In genomic region chr17:9371019-9371418, GRCh38 we compare ENCODE assay signal across 10 cellular contexts.
DNase-seq lines count a peak whose midpoint lies in the region; ATAC-seq, FAIRE-seq and TF ChIP-seq lines count a peak whose summit lies in the region.
"Had no signal": no experiment of that assay in that cellular context is flagged by ENCODE, and none has a peak within 500 bp of the region (broad histone marks: within the 10 kb centered on the region; RNA-seq: fewer than 3 reads in every experiment).

No MANE protein-coding gene starts in this region.

- H3K9me3 Mint-ChIP-seq in T-cell: no peaks in the 10 kb centered on the region

- POLR2A ChIA-PET in T-cell (lab: Charles Lee): no interaction called here

- DNase-seq in GM23248 (peak; percentile 96), NCI-H2081 treated with DMSO at 0.1 percent for 48 hours (lab: John Stamatoyannopoulos, UW) (peak; percentile 87), choroid plexus epithelial cell (ENCODE audit: low read depth) (peak; percentile 83), renal cortical epithelial cell (ENCODE audit: low read depth) (peak; percentile 91), esophagus muscularis mucosa (ENCODE audit: extremely low spot score) (no peak), T-cell (no peak), GM19239 (ENCODE audit: insufficient read length, low spot score) (no peak), hippocampal formation (lab: John Stamatoyannopoulos, UW) (no peak)
- DNase-seq: NK-92 treated with Interleukin-12 subunit alpha and Interleukin-12 subunit beta, amount 100 ng/mL, for 24 hours had no signal

- H3K9me2 ChIP-seq in GM23248 (ENCODE audit: insufficient read depth): no peaks in the 10 kb centered on the region

- no peak for TF ChIP-seq POLR2A in esophagus muscularis mucosa (IDR thresholded peaks at IDR 0.05; ENCODE audit: low read depth)

- H3K4me2 ChIP-seq in GM23248 (ENCODE audit: unreplicated experiment): peak overlapping the region; percentile 67

- H4K20me1 ChIP-seq in GM23248 (ENCODE audit: insufficient read depth): no peaks in the 10 kb centered on the region

- TF ChIP-seq CTCF in choroid plexus epithelial cell (conservative IDR thresholded peaks at IDR 0.05; ENCODE audit: low read depth, low read length) (no peak), esophagus muscularis mucosa (IDR thresholded peaks at IDR 0.05) (no peak)

- H2AFZ ChIP-seq in GM23248: peak overlapping the region; percentile 51

- FAIRE-seq in GM19239 (lab: Jason Lieb, UNC): no peak

- no peak overlapping the region for H3K27ac Mint-ChIP-seq in T-cell

- H3K9me3 ChIP-seq in GM23248 (ENCODE audit: low read depth): no peaks in the 10 kb centered on the region
- no peaks in the 10 kb centered on the region for H3K9me3 ChIP-seq in esophagus muscularis mucosa

- intact Hi-C loops in esophagus muscularis mucosa (cut with DNase I): loop anchor here (2.0 kb wide), 1 partner anchor 54 kb away; no protein-coding TSS in a partner anchor

- H3K27ac ChIP-seq in GM23248 (peak overlapping the region; percentile 92), esophagus muscularis mucosa (replicated peaks in 1 of 4) (no peak overlapping the region)
- H3K27ac ChIP-seq: cardiac muscle cell had no signal

- H3K9ac ChIP-seq in GM23248: peak overlapping the region; percentile 74

- no peaks in the 10 kb centered on the region for H3K36me3 ChIP-seq in GM23248 (ENCODE audit: low read depth)
- H3K36me3 ChIP-seq in esophagus muscularis mucosa: no peaks in the 10 kb centered on the region
- H3K36me3 ChIP-seq: cardiac muscle cell had no signal

- H3K79me2 ChIP-seq in GM23248 (ENCODE audit: insufficient read depth): no peaks in the 10 kb centered on the region

- H3K27me3 Mint-ChIP-seq in T-cell: no peaks in the 10 kb centered on the region

- H3K27me3 ChIP-seq in GM23248 (replicated peaks; ENCODE audit: insufficient read depth): no peaks in the 10 kb centered on the region
- no peaks in the 10 kb centered on the region for H3K27me3 ChIP-seq in esophagus muscularis mucosa
- H3K27me3 ChIP-seq: cardiac muscle cell had no signal

- peaks cover 15% of the 10 kb centered on the region for H3K36me3 Mint-ChIP-seq in T-cell

- H3K4me3 ChIP-seq in GM23248: peak overlapping the region; percentile 42
- H3K4me3 ChIP-seq in choroid plexus epithelial cell (ENCODE audit: low read depth, low read length): no peak overlapping the region
- H3K4me3 ChIP-seq in esophagus muscularis mucosa: no peak overlapping the region
- H3K4me3 ChIP-seq: cardiac muscle cell had no signal

- peaks cover 18% of the 10 kb centered on the region for H3K4me1 ChIP-seq in GM23248 (ENCODE audit: insufficient read depth)
- H3K4me1 ChIP-seq in esophagus muscularis mucosa: peaks cover 13 to 20% (median 15%) of the 10 kb centered on the region in 4 donors

- peaks cover 24% of the 10 kb centered on the region for H3F3A ChIP-seq in GM23248 (ENCODE audit: insufficient read depth)

- H3K4me3 Mint-ChIP-seq in T-cell: no peak overlapping the region

- in situ Hi-C loops in GM23248 (cut with MboI): no loop called here

- H3K4me1 Mint-ChIP-seq in T-cell: peaks cover 0 to 11% (median 3%) of the 10 kb centered on the region in 3 donors

- WGBS in GM23248 (ENCODE audit: low coverage in 1 of 2, low lambda C conversion rate in 2 of 2, missing lambda C conversion rate in 2 of 2), 2 experiments: 0 to 2% methylated on average over 4 of the region's 4 CpGs
- 43% methylated on average over 4 of the region's 4 CpGs for WGBS in esophagus muscularis mucosa

- CTCF ChIA-PET in T-cell (lab: Charles Lee): no interaction called here

- no peak for ATAC-seq in T-cell (replicated peaks in 1 of 4)

- no peak for TF ChIP-seq EP300 in esophagus muscularis mucosa (IDR thresholded peaks at IDR 0.05)

Comparison
In these comparisons a context has a peak if more than half of its experiments do, and no peak if none do; other contexts are left out.
1. DNase-seq: peak in GM23248 (single experiment), NCI-H2081 treated with DMSO at 0.1 percent for 48 hours (single experiment), choroid plexus epithelial cell (single experiment) and renal cortical epithelial cell (single experiment); none in esophagus muscularis mucosa (single experiment), T-cell (0 of 34), GM19239 (single experiment) and hippocampal formation (0 of 2).